In the genomic region with DNA sequence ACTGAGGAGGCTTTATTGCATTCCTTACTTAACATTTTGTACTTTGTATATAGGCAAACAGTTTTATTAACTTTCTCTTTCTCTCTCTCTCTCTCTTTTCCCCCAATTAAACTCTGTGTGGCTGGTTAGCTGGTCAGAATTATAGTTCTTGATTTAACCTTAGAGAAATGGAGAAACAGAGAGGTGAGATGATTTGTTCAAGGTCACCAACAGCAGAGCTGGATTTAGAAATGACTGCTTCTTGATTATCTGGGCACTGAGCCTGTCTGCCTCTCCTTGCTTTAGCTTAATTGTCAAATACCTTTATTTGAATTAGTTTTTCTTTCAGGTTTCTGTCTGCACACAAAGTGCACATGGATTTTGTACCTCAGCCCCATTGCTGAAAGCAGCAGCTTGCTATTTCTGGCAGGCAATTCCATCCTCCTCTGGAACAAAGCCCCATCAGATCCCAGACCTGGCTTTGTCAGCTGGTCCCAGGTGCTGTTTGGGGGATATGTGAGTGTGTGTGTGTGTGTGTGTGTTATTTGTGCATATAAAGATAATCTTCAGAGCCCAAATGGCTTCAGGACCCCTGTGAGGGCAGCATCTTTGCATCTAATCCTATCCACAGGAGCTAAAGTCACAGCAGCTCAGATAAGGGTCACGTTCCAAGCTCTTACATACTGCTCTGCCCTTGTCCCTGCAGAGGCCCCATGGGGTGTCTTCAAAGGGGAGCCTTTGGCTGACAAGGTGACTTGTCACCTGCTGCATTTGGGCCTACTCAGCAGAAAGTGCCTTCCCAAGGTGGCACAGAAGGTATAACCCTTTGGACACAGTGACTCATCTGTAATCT, we compare ENCODE assay signal across 1 cellular context.
TF ChIP-seq lines count a peak whose summit lies in the region.

No MANE protein-coding gene starts in this region.

TF ChIP-seq in HEK293, 187 proteins besides CTCF, POLR2A, EP300 and RAD21:
- TF ChIP-seq ZBTB21 (tag by site-specific recombination; IDR thresholded peaks at IDR 0.05) (no peak), ZNF837 (tag by site-specific recombination; IDR thresholded peaks at IDR 0.05) (no peak), ZIC2 (tag by site-specific recombination; IDR thresholded peaks at IDR 0.05) (peak; percentile 34), TRIM28 (IDR thresholded peaks at IDR 0.05; ENCODE audit: borderline replicate concordance, low read length) (no peak)
- TF ChIP-seq, protein P1, sequence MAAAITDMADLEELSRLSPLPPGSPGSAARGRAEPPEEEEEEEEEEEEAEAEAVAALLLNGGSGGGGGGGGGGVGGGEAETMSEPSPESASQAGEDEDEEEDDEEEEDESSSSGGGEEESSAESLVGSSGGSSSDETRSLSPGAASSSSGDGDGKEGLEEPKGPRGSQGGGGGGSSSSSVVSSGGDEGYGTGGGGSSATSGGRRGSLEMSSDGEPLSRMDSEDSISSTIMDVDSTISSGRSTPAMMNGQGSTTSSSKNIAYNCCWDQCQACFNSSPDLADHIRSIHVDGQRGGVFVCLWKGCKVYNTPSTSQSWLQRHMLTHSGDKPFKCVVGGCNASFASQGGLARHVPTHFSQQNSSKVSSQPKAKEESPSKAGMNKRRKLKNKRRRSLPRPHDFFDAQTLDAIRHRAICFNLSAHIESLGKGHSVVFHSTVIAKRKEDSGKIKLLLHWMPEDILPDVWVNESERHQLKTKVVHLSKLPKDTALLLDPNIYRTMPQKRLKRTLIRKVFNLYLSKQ (tag by site-specific recombination; IDR thresholded peaks at IDR 0.05; ENCODE audit: borderline replicate concordance) = no peak
- TF ChIP-seq, protein P2, sequence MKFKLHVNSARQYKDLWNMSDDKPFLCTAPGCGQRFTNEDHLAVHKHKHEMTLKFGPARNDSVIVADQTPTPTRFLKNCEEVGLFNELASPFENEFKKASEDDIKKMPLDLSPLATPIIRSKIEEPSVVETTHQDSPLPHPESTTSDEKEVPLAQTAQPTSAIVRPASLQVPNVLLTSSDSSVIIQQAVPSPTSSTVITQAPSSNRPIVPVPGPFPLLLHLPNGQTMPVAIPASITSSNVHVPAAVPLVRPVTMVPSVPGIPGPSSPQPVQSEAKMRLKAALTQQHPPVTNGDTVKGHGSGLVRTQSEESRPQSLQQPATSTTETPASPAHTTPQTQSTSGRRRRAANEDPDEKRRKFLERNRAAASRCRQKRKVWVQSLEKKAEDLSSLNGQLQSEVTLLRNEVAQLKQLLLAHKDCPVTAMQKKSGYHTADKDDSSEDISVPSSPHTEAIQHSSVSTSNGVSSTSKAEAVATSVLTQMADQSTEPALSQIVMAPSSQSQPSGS (tag by site-specific recombination; IDR thresholded peaks at IDR 0.05; ENCODE audit: low read depth) = no peak
TF ChIP-seq in HEK293: peak in this region for 1.
